Comparison of ENCODE assay signal across 1 cellular context in the genomic region with DNA sequence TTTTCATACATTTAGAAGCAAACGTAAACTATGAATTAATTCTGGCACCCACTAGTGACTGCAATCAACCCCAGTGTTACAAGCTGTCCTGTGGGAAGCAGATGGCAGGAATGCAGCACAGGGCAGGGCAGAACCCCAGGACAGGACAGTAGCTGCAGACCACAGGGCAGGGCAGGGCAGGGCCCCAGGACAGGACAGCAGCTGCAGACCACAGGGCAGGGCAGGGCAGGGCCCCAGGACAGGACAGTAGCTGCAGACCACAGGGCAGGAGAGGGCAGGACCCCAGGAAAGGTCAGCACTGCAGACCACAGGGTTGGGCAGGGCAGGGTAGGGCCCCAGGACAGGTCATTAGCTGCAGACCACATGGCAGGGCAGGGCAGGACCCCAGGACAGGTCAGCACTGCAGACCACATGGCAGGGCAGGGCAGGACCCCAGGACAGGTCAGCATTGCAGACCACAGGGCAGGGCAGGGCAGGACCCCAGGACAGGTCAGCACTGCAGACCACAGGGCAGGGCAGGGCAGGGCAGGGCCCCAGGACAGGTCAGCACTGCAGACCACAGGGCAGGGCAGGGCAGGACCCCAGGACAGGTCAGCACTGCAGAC. TPM values are rescaled to one million over a fixed set of nuclear protein-coding genes. Genes with fewer than 3 reads are reported as not detected.
"Had no signal": no experiment of that assay in that cellular context is flagged by ENCODE, and none has a peak within 500 bp of the region (broad histone marks: within the 10 kb centered on the region; RNA-seq: fewer than 3 reads in every experiment).

No MANE protein-coding gene starts in this region.

RNA-seq across cellular contexts. Expression of gene BUB1B, which starts 24.9 kb away (rescaled TPM):
- polyA plus RNA-seq: naive thymus-derived CD4-positive, alpha-beta T cell had no signal
